10 cellular contexts compared by ENCODE assay signal in the genomic region with DNA sequence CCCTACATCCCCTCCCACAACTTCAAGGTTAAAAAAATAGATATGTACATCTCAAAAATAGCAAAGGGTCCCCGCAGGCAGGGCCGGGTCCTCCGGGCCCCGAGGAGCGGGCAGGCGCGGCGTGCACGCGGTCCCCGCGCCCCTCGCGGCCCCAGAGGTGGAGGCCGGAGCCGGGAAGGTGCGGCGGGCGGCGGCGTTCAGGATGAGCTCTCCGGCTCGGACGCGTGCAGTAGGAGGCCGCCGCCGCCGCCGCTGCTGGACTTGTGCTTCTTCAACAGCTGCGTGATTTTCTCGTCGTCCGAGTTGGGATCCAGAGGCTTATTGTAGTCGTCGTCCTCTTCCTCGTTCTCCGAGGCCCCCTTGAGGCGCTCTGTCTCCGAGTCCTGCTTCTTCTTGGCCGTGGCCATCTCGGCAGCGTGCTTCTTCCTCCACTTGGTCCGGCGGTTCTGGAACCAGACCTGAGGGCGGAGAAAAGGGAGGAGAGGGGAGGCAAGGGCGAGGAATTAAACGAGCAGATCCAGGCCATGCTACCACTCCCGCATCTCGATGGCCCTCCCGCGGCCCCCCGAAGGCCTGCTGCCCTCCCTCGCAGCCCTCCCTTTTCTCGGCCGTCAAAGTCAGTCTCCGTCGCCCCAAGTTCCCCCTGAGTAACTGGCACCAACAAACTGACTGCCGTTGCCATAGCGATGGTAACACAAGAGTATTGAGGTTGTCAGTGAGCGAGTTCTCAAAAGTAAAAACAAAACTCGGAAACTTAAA. TPM values are rescaled to one million over a fixed set of nuclear protein-coding genes. Genes with fewer than 3 reads are reported as not detected.
A peak's percentile ranks its signal among the peaks of the same experiment; 100 is the strongest.
DNase-seq lines count a peak whose midpoint lies in the region; ATAC-seq, FAIRE-seq and TF ChIP-seq lines count a peak whose summit lies in the region.
"Had no signal": no experiment of that assay in that cellular context is flagged by ENCODE, and none has a peak within 500 bp of the region (broad histone marks: within the 10 kb centered on the region; RNA-seq: fewer than 3 reads in every experiment).

No MANE protein-coding gene starts in this region.

- H3K4me3 ChIP-seq in astrocyte (ENCODE audit: insufficient read depth, low read depth, low read length) (no peak overlapping the region), kidney (ENCODE audit: low read length in 2 of 2) (no peak overlapping the region), thoracic aorta (peak overlapping the region; percentile 28)

- peak overlapping the region; percentile 22 for H2AFZ ChIP-seq in astrocyte (ENCODE audit: low read depth, low read length)

- H3K9ac ChIP-seq in astrocyte (ENCODE audit: low read length): peak overlapping the region; percentile 36
- H3K9ac ChIP-seq in kidney (ENCODE audit: low read length in 2 of 2): no peak overlapping the region

- no peaks in the 10 kb centered on the region for H4K20me1 ChIP-seq in astrocyte (ENCODE audit: insufficient read depth, low read length)

- intact Hi-C loops in MCF 10A (cut with micrococcal nuclease) (no loop called here), kidney (cut with DNase I) (no loop called here)

- TF ChIP-seq CTCF in MCF 10A (IDR thresholded peaks at IDR 0.05; ENCODE audit: unreplicated experiment) (no peak), astrocyte (IDR thresholded peaks at IDR 0.05; ENCODE audit: insufficient read depth, low read depth, low read length) (no peak), kidney (IDR thresholded peaks at IDR 0.05; ENCODE audit: borderline replicate concordance, extremely low read depth, insufficient read depth) (no peak), thoracic aorta (IDR thresholded peaks at IDR 0.05) (no peak)

- DNase-seq in T47D (ENCODE audit: low read depth in 1 of 2, low spot score in 1 of 2) (peak; percentile 48 to 71), MCF 10A (ENCODE audit: unreplicated experiment) (no peak), astrocyte (ENCODE audit: low read depth) (peak; percentile 27), kidney (peak; percentile 66), thoracic aorta (ENCODE audit: low spot score) (no peak), inferior parietal cortex (ENCODE audit: extremely low spot score) (no peak), D341Med (ENCODE audit: low spot score) (no peak)
- no peak for DNase-seq in central memory CD4-positive, alpha-beta T cell
- DNase-seq: NCI-H1930 had no signal

- H3K9me3 Mint-ChIP-seq in MCF 10A (ENCODE audit: unreplicated experiment) (no peaks in the 10 kb centered on the region), astrocyte (ENCODE audit: unreplicated experiment) (peaks cover 9% of the 10 kb centered on the region)

- H3K4me3 Mint-ChIP-seq in MCF 10A (ENCODE audit: unreplicated experiment) (no peak overlapping the region), astrocyte (ENCODE audit: unreplicated experiment) (peak overlapping the region; percentile 78)

- H3K9me3 ChIP-seq in astrocyte (ENCODE audit: insufficient read depth, low read depth, low read length) (no peaks in the 10 kb centered on the region), kidney (ENCODE audit: control insufficient read depth in 1 of 2, low read length in 2 of 2) (no peaks in the 10 kb centered on the region), thoracic aorta (no peaks in the 10 kb centered on the region)

- peaks cover 55% of the 10 kb centered on the region for H3K27me3 Mint-ChIP-seq in MCF 10A (ENCODE audit: insufficient read depth, unreplicated experiment)
- peaks cover 75% of the 10 kb centered on the region for H3K27me3 Mint-ChIP-seq in astrocyte (ENCODE audit: low read depth, unreplicated experiment)

- H3K27ac Mint-ChIP-seq in MCF 10A (ENCODE audit: low read depth, unreplicated experiment): no peak overlapping the region
- peak overlapping the region; percentile 12 for H3K27ac Mint-ChIP-seq in astrocyte (ENCODE audit: unreplicated experiment)

- H3K27me3 ChIP-seq in astrocyte (ENCODE audit: insufficient read depth, low read length) (peaks cover 74% of the 10 kb centered on the region), thoracic aorta (replicated peaks; ENCODE audit: insufficient read depth) (peaks cover 11% of the 10 kb centered on the region)

- H3K27ac ChIP-seq in astrocyte (ENCODE audit: low read depth, low read length) (no peak overlapping the region), kidney (ENCODE audit: low read depth in 2 of 2, low read length in 2 of 2) (no peak overlapping the region), thoracic aorta (no peak overlapping the region)
- H3K27ac ChIP-seq: C4-2B had no signal

- CTCF ChIA-PET in MCF 10A (lab: Yijun Ruan, JAX): interaction anchor here (0.5 kb wide), 1 partner anchor 139 kb away, joined by 3 read pairs; no protein-coding TSS in a partner anchor

- peaks cover 7% of the 10 kb centered on the region for H3K4me1 ChIP-seq in astrocyte (ENCODE audit: insufficient read depth, low read length)
- H3K4me1 ChIP-seq in kidney (ENCODE audit: control insufficient read depth in 1 of 2, insufficient read depth in 1 of 2, low read depth in 1 of 2, low read length in 2 of 2): peaks cover 0 to 11% of the 10 kb centered on the region in 2 donors
- H3K4me1 ChIP-seq in thoracic aorta (ENCODE audit: control insufficient read depth in 1 of 2, low read depth in 2 of 2): peaks cover 0 to 25% of the 10 kb centered on the region in 2 donors

- peak overlapping the region; percentile 60 for H3K4me2 ChIP-seq in astrocyte (ENCODE audit: low read length)

- FAIRE-seq in astrocyte (lab: Jason Lieb, UNC): no peak
- no peak for FAIRE-seq in kidney (lab: Jason Lieb, UNC)

- no peaks in the 10 kb centered on the region for H3K36me3 ChIP-seq in astrocyte (ENCODE audit: insufficient read depth, low read length)
- H3K36me3 ChIP-seq in kidney (ENCODE audit: control insufficient read depth in 1 of 2, insufficient read depth in 2 of 2, low read length in 2 of 2): no peaks in the 10 kb centered on the region
- H3K36me3 ChIP-seq in thoracic aorta: no peaks in the 10 kb centered on the region

- peaks cover 23% of the 10 kb centered on the region for H3K79me2 ChIP-seq in astrocyte (ENCODE audit: insufficient read depth, low read length)

- in situ Hi-C loops in T47D (cut with HindIII; ENCODE audit: low pct_unique_long_range_greater_than_20kb, low sequenced_read_pairs): no loop called here

- H3K4me1 Mint-ChIP-seq in MCF 10A (ENCODE audit: insufficient read depth, unreplicated experiment): no peaks in the 10 kb centered on the region
- H3K4me1 Mint-ChIP-seq in astrocyte (ENCODE audit: low read depth, unreplicated experiment): no peaks in the 10 kb centered on the region

- ATAC-seq in thoracic aorta (ENCODE audit: insufficient number of reproducible peaks, low FRiP score, low read depth): no peak

- POLR2A ChIA-PET in MCF 10A (lab: Yijun Ruan, JAX): no interaction called here

- BruUV-seq in MCF 10A (replicated peaks; lab: Mats Ljungman, UMichigan): no TSS peak

- no peaks in the 10 kb centered on the region for H3K36me3 Mint-ChIP-seq in MCF 10A (ENCODE audit: insufficient read depth, unreplicated experiment)
- no peaks in the 10 kb centered on the region for H3K36me3 Mint-ChIP-seq in astrocyte (ENCODE audit: low read depth, unreplicated experiment)

RNA-seq across cellular contexts. Expression of gene NKX6-1, which starts 5.8 kb away (rescaled TPM):
- total RNA-seq in MCF 10A (2022) (0.68 and 1.1 TPM in 2 replicates), astrocyte (0.14 TPM in 1 of 2 replicates, not detected in the other), kidney (0.35 TPM), thoracic aorta (1 to 10 TPM in 1 of 2 donors, not detected in 1; 1.2 TPM)
- not detected for polyA plus RNA-seq in kidney (ENCODE audit: insufficient read depth, low read depth, low replicate concordance)

Comparison
In these comparisons a context has a peak if more than half of its experiments do, and no peak if none do; other contexts are left out.
1. DNase-seq: peak in T47D (2 of 2), astrocyte (single experiment) and kidney (single experiment); none in MCF 10A (single experiment), thoracic aorta (single experiment), inferior parietal cortex (single experiment), central memory CD4-positive, alpha-beta T cell (single experiment) and D341Med (single experiment).